ENCODE assay signal across 8 cellular contexts in the genomic region with DNA sequence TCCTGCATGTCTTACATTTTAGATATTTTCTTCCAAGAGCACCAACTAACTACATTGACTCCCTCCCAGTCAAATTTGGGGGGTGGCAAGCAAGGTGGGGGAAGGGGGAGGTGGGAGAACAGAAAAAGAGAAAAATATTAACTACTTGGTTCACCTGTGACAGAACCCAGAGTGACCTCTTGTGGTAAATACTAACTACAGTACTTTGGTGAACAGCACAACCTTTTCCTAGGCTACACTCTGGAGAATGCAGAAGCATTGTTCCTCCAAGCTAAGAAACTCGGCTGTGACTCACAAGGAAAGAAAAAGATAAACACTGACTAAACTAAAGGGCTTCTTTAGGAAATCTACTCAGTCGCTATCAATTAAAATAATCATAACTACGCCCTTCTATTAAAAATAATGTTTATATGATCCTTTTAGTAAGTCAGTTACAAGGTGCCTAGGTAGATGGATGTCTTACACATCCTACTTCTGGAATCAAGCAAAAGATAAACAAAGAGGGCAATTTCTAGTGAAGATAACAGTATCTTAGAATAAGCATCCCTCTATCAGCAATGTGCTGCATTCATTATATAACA. TPM values are rescaled to one million over a fixed set of nuclear protein-coding genes. Genes with fewer than 3 reads are reported as not detected.
DNase-seq lines count a peak whose midpoint lies in the region; ATAC-seq and TF ChIP-seq lines count a peak whose summit lies in the region.

No MANE protein-coding gene starts in this region.

- H3K36me3 Mint-ChIP-seq in endodermal cell (ENCODE audit: low read depth), result no peaks in the 10 kb centered on the region

- H3K9me3 Mint-ChIP-seq in endodermal cell, result no peaks in the 10 kb centered on the region

- no peak overlapping the region for H3K27ac Mint-ChIP-seq in endodermal cell

- no peak overlapping the region for H3K9ac ChIP-seq in endodermal cell (ENCODE audit: extremely low read depth, low read length, poor library complexity, severe bottlenecking)

- intact Hi-C loops in posterior vena cava (cut with DNase I), result loop anchor here in 1 of 2 donors (5.0 kb wide), 1 partner anchor 42 kb away; no protein-coding TSS in a partner anchor

- H3K27me3 Mint-ChIP-seq in endodermal cell (ENCODE audit: insufficient read depth), result peaks cover 26% of the 10 kb centered on the region

- peaks cover 10% of the 10 kb centered on the region for H3K27me3 ChIP-seq in endodermal cell (ENCODE audit: control insufficient read depth, insufficient read depth, low read length, poor library complexity, severe bottlenecking)

- H3K4me3 Mint-ChIP-seq in endodermal cell, result no peak overlapping the region

- 5% methylated on average over 1 of the region's 3 CpGs; no CpG with 5 or more reads in 1 of the 2 experiments for WGBS in endodermal cell (ENCODE audit: insufficient coverage in 1 of 2, insufficient read length in 1 of 2), 2 experiments

- DNase-seq in DMS153 treated with DMSO at 0.1 percent for 48 hours (lab: John Stamatoyannopoulos, UW; ENCODE audit: unreplicated experiment) (peak; percentile 33), DMS153 (lab: John Stamatoyannopoulos, UW) (no peak), NCI-H345 (lab: John Stamatoyannopoulos, UW) (peak; percentile 55), endodermal cell (peak; percentile 53), retinal pigment epithelial cell (ENCODE audit: low read depth) (peak; percentile 53), posterior vena cava (ENCODE audit: low spot score) (no peak)
- DNase-seq in stimulated activated CD4-positive, alpha-beta T cell treated with anti-CD3 and anti-CD28 coated beads, Interleukin-12 subunit alpha, Interleukin-12 subunit beta, amount 100 ng/mL, for 4 hours, result no peak

- H3K36me3 ChIP-seq in endodermal cell (ENCODE audit: control insufficient read depth, insufficient read depth, low read length), result no peaks in the 10 kb centered on the region

- H3K9me3 ChIP-seq in endodermal cell (ENCODE audit: control insufficient read depth, low read length), result no peaks in the 10 kb centered on the region

- no peak overlapping the region for H3K27ac ChIP-seq in endodermal cell (ENCODE audit: low read depth, low read length)

- H3K4me1 ChIP-seq in endodermal cell (ENCODE audit: control insufficient read depth, insufficient read depth, low read length), result no peaks in the 10 kb centered on the region

- no peak overlapping the region for H3K4me3 ChIP-seq in endodermal cell (ENCODE audit: low read length)
- no peak overlapping the region for H3K4me3 ChIP-seq in retinal pigment epithelial cell (ENCODE audit: low read length)

- H3K4me1 Mint-ChIP-seq in endodermal cell, result peaks cover 14% of the 10 kb centered on the region

- no peak for ATAC-seq in HG02678 (IDR thresholded peaks at IDR 0.05; ENCODE audit: unreplicated experiment)

- TF ChIP-seq CTCF in endodermal cell (conservative IDR thresholded peaks at IDR 0.05), result peak; percentile 90
- peak; percentile 60 for TF ChIP-seq CTCF in retinal pigment epithelial cell (conservative IDR thresholded peaks at IDR 0.05; ENCODE audit: low read depth, low read length)

RNA-seq across cellular contexts. Expression of a gene that starts 5.4 kb away (rescaled TPM):
- total RNA-seq in endodermal cell, result 1 to 10 TPM; 2.5 to 3.9 TPM
- polyA plus RNA-seq in endodermal cell (2013, experiment 1 of 2), result 1.1 TPM
- 1.2 TPM for polyA plus RNA-seq in endodermal cell (2013, experiment 2 of 2)
- total RNA-seq in posterior vena cava, result not detected

Comparison
In these comparisons a context has a peak if more than half of its experiments do, and no peak if none do; other contexts are left out.
1. DNase-seq: peak in DMS153 treated with DMSO at 0.1 percent for 48 hours (single experiment), NCI-H345 (single experiment), endodermal cell (single experiment) and retinal pigment epithelial cell (single experiment); none in DMS153 (single experiment), posterior vena cava (single experiment) and stimulated activated CD4-positive, alpha-beta T cell treated with anti-CD3 and anti-CD28 coated beads, Interleukin-12 subunit alpha, Interleukin-12 subunit beta, amount 100 ng/mL, for 4 hours (single experiment).